Comparison of ENCODE assay signal across 33 cellular contexts in the genomic region with DNA sequence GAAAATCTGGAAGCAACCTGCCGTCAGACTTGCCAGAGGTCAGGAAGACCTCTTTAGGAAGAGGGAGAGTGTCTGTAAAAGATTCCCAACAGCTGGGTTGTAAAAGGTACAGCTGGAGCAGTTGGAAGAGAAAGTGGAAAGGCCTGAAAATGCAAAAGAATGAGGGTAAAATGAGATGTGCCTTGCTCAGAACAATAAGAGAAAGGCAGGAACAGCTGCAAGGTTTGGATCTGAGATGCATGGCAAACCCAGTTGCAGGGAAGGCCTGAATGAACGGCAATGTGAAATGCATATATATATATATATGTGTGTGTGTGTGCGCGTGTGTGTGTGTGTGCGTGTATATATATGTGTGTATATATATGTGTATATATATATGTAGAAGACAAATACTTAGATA.
"Had no signal": no experiment of that assay in that cellular context is flagged by ENCODE, and none has a peak within 500 bp of the region (broad histone marks: within the 10 kb centered on the region; RNA-seq: fewer than 3 reads in every experiment).

No MANE protein-coding gene starts in this region.

- H3K4me3 ChIP-seq: ovary, psoas muscle, right lobe of liver, sigmoid colon, skin epidermis, smooth muscle cell, spleen, suprapubic skin, testis, tibial artery, transverse colon, upper lobe of right lung, uterus had no signal

- H3K36me3 ChIP-seq: ovary, right lobe of liver, sigmoid colon, spleen, suprapubic skin, tibial artery, transverse colon, upper lobe of right lung, uterus had no signal

- H3K9ac ChIP-seq: parathyroid adenoma had no signal

- H2AFZ ChIP-seq: parathyroid adenoma had no signal

- ATAC-seq: naive thymus-derived CD8-positive, alpha-beta T cell; natural killer cell treated with Interleukin-12 subunit alpha and Interleukin-12 subunit beta and Interleukin-15 and Interleukin-18, amount 100 ng/mL, for 72 hours; psoas muscle; right cardiac atrium; right lobe of liver; stimulated activated memory B cell treated with anti-CD40 and anti-IgM and Interleukin-4, amounts not matched to agents 10 μg/mL and 1 μg/mL and 100 μg/mL, for 72 hours; stimulated activated naive CD8-positive, alpha-beta T cell treated with anti-CD3 and anti-CD28 coated beads, Interleukin-15, amount 100 ng/mL, for 72 hours; stimulated activated naive CD8-positive, alpha-beta T cell treated with anti-CD3 and anti-CD28 coated beads, Interleukin-15, Interleukin-2, amounts not matched to agents 100 U/mL and 50 U/mL, for 24 hours; upper lobe of right lung had no signal

- H3K27ac ChIP-seq: ovary, parathyroid adenoma, psoas muscle, right lobe of liver, sigmoid colon, skin epidermis, spleen, suprapubic skin, testis, tibial artery, transverse colon, upper lobe of right lung, uterus had no signal

- H3K4me3 Mint-ChIP-seq: naive thymus-derived CD8-positive, alpha-beta T cell; natural killer cell treated with Interleukin-12 subunit alpha and Interleukin-12 subunit beta and Interleukin-15 and Interleukin-18, amount 100 ng/mL, for 72 hours; nephron progenitor cell; neural crest cell; stimulated activated memory B cell treated with anti-CD40 and anti-IgM and Interleukin-4, amounts not matched to agents 10 μg/mL and 1 μg/mL and 100 μg/mL, for 72 hours; stimulated activated naive CD8-positive, alpha-beta T cell treated with anti-CD3 and anti-CD28 coated beads, Interleukin-15, amount 100 ng/mL, for 72 hours; type B pancreatic cell had no signal

- H3K9me3 Mint-ChIP-seq: nephron progenitor cell; neural crest cell; stimulated activated memory B cell treated with anti-CD40 and anti-IgM and Interleukin-4, amounts not matched to agents 10 μg/mL and 1 μg/mL and 100 μg/mL, for 72 hours; type B pancreatic cell had no signal

- H3K36me3 Mint-ChIP-seq: naive thymus-derived CD8-positive, alpha-beta T cell; natural killer cell treated with Interleukin-12 subunit alpha and Interleukin-12 subunit beta and Interleukin-15 and Interleukin-18, amount 100 ng/mL, for 72 hours; stimulated activated memory B cell treated with anti-CD40 and anti-IgM and Interleukin-4, amounts not matched to agents 10 μg/mL and 1 μg/mL and 100 μg/mL, for 72 hours; type B pancreatic cell had no signal

- H3K27me3 ChIP-seq: ovary, right lobe of liver, sigmoid colon, spleen, suprapubic skin, testis, tibial artery, transverse colon, upper lobe of right lung, uterus had no signal

- H3K27me3 Mint-ChIP-seq: naive thymus-derived CD8-positive, alpha-beta T cell; natural killer cell treated with Interleukin-12 subunit alpha and Interleukin-12 subunit beta and Interleukin-15 and Interleukin-18, amount 100 ng/mL, for 72 hours; stimulated activated memory B cell treated with anti-CD40 and anti-IgM and Interleukin-4, amounts not matched to agents 10 μg/mL and 1 μg/mL and 100 μg/mL, for 72 hours; stimulated activated naive CD8-positive, alpha-beta T cell treated with anti-CD3 and anti-CD28 coated beads, Interleukin-15, amount 100 ng/mL, for 72 hours; type B pancreatic cell had no signal

- H3K79me2 ChIP-seq: parathyroid adenoma had no signal

- H3K4me1 Mint-ChIP-seq: naive thymus-derived CD8-positive, alpha-beta T cell; nephron progenitor cell; neural crest cell; stimulated activated memory B cell treated with anti-CD40 and anti-IgM and Interleukin-4, amounts not matched to agents 10 μg/mL and 1 μg/mL and 100 μg/mL, for 72 hours; stimulated activated naive CD8-positive, alpha-beta T cell treated with anti-CD3 and anti-CD28 coated beads, Interleukin-15, amount 100 ng/mL, for 72 hours had no signal

- H3K4me1 ChIP-seq: parathyroid adenoma, psoas muscle, right lobe of liver, sigmoid colon, spleen, suprapubic skin, testis, tibial artery, transverse colon, upper lobe of right lung, uterus had no signal

- H3K9me3 ChIP-seq: ovary, psoas muscle, right lobe of liver, sigmoid colon, suprapubic skin, testis, tibial artery, transverse colon, upper lobe of right lung, uterus had no signal

- H3K4me2 ChIP-seq: smooth muscle cell had no signal

- H3K27ac Mint-ChIP-seq: naive thymus-derived CD8-positive, alpha-beta T cell; natural killer cell treated with Interleukin-12 subunit alpha and Interleukin-12 subunit beta and Interleukin-15 and Interleukin-18, amount 100 ng/mL, for 72 hours; nephron progenitor cell; progenitor cell of endocrine pancreas; stimulated activated memory B cell treated with anti-CD40 and anti-IgM and Interleukin-4, amounts not matched to agents 10 μg/mL and 1 μg/mL and 100 μg/mL, for 72 hours; stimulated activated naive CD8-positive, alpha-beta T cell treated with anti-CD3 and anti-CD28 coated beads, Interleukin-15, amount 100 ng/mL, for 72 hours; type B pancreatic cell had no signal

- DNase-seq: naive thymus-derived CD8-positive, alpha-beta T cell; nephron progenitor cell; occipital lobe; ovary; posterior cingulate gyrus; psoas muscle; right cardiac atrium; right lobe of liver; sigmoid colon; spleen; stimulated activated CD4-positive, alpha-beta T cell treated with anti-CD3 and anti-CD28 coated beads, Interleukin-12 subunit alpha, Interleukin-12 subunit beta, amount 100 ng/mL, for 4 hours; stimulated activated CD4-positive, alpha-beta T cell treated with anti-CD3 and anti-CD28 coated beads, Interleukin-1b, Interleukin-23, amount 100 ng/mL, for 48 hours; stimulated activated CD4-positive, alpha-beta T cell treated with anti-CD3 and anti-CD28 coated beads, Interleukin-4, amount 100 ng/mL, for 1 hour; stimulated activated CD4-positive, alpha-beta T cell treated with anti-CD3 and anti-CD28 coated beads, Interleukin-4, amount 100 ng/mL, for 4 hours; stimulated activated CD8-positive, alpha-beta memory T cell treated with anti-CD3 and anti-CD28 coated beads, Interleukin-4, amount 100 ng/mL, for 48 hours; stimulated activated naive CD4-positive, alpha-beta T cell; stimulated activated naive CD8-positive, alpha-beta T cell treated with anti-CD3 and anti-CD28 coated beads, Interleukin-15, amount 100 ng/mL, for 72 hours; stimulated activated naive CD8-positive, alpha-beta T cell treated with anti-CD3 and anti-CD28 coated beads, Interleukin-15, Interleukin-2, amounts not matched to agents 100 U/mL and 50 U/mL, for 24 hours; substantia nigra; testis; tibial artery; transverse colon; upper lobe of right lung; uterus had no signal
